Comparison of ENCODE assay signal across 17 cellular contexts in the genomic region with DNA sequence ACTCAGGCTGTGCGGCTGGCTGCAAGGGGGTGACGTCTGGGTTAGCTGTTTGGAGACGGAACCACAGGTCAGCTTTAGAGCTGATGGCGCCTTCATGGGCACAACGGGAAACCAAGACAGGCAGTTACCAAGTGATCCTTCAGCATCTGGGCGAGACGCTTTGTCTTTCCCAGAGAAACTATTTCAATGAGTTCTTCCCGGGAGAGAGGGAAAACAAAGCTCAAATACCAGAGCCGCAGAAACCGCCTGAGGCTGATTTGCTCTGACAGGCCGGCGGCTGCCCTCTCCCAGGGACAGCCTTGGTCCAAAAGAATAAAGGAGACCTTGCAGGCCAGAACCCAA.
DNase-seq lines count a peak whose midpoint lies in the region; ATAC-seq and TF ChIP-seq lines count a peak whose summit lies in the region.
"Had no signal": no experiment of that assay in that cellular context is flagged by ENCODE, and none has a peak within 500 bp of the region (broad histone marks: within the 10 kb centered on the region; RNA-seq: fewer than 3 reads in every experiment).

No MANE protein-coding gene starts in this region.

- TF ChIP-seq CTCF in osteocyte (IDR thresholded peaks at IDR 0.05) = no peak
- TF ChIP-seq CTCF in CD8-positive, alpha-beta T cell (IDR thresholded peaks at IDR 0.05) = no peak

- ATAC-seq in CD8-positive, alpha-beta T cell = no peak

- in situ Hi-C loops in HAP-1 (cut with MboI; ENCODE audit: low sequenced_read_pairs) = loop anchor here (25.0 kb wide), 2 partner anchors 682 to 882 kb away; no protein-coding TSS in a partner anchor
- in situ Hi-C loops in T47D (cut with HindIII; ENCODE audit: low pct_unique_long_range_greater_than_20kb, low sequenced_read_pairs) = no loop called here

- H3K4me1 ChIP-seq in HAP-1 = peaks cover 23% of the 10 kb centered on the region
- H3K4me1 ChIP-seq in CD8-positive, alpha-beta T cell (ENCODE audit: insufficient read depth, low read length) = no peaks in the 10 kb centered on the region
- H3K4me1 ChIP-seq: uterus had no signal

- intact Hi-C loops in CD8-positive, alpha-beta T cell (cut with DNase I, micrococcal nuclease) = loop anchor here in 1 of 2 experiments (10.0 kb wide), 1 partner anchor 1360 kb away; no protein-coding TSS in a partner anchor

- H3K27me3 ChIP-seq in HAP-1 (ENCODE audit: low read depth) = no peaks in the 10 kb centered on the region
- no peaks in the 10 kb centered on the region for H3K27me3 ChIP-seq in CD8-positive, alpha-beta T cell (ENCODE audit: insufficient read depth, low read length)
- H3K27me3 ChIP-seq: ovary, uterus had no signal

- CTCF ChIA-PET in CD8-positive, alpha-beta T cell (lab: Charles Lee) = interaction anchor here (1.2 to 14.9 kb wide), 3 partner anchors 8 to 348 kb away, joined by 3 to 618 read pairs (median 162); no protein-coding TSS in a partner anchor

- no peaks in the 10 kb centered on the region for H3K9me3 Mint-ChIP-seq in osteocyte (ENCODE audit: unreplicated experiment)
- no peaks in the 10 kb centered on the region for H3K9me3 Mint-ChIP-seq in CD8-positive, alpha-beta T cell
- H3K9me3 Mint-ChIP-seq: activated naive CD8-positive, alpha-beta T cell treated with anti-CD3 and anti-CD28 coated beads, Interleukin-2, amount 10 ng/mL, durations not matched to agents 7 days and 5 days had no signal

- no peaks in the 10 kb centered on the region for H3K9me3 ChIP-seq in HAP-1
- no peaks in the 10 kb centered on the region for H3K9me3 ChIP-seq in CD8-positive, alpha-beta T cell (ENCODE audit: low read length)
- H3K9me3 ChIP-seq: ovary, uterus had no signal

- no peak overlapping the region for H3K27ac ChIP-seq in CD8-positive, alpha-beta T cell (ENCODE audit: low read depth, low read length)
- H3K27ac ChIP-seq: ovary, uterus had no signal

- H3K4me3 Mint-ChIP-seq in osteocyte (ENCODE audit: unreplicated experiment) = peak overlapping the region; percentile 14
- no peak overlapping the region for H3K4me3 Mint-ChIP-seq in CD8-positive, alpha-beta T cell
- H3K4me3 Mint-ChIP-seq: activated naive CD8-positive, alpha-beta T cell treated with anti-CD3 and anti-CD28 coated beads, Interleukin-2, amount 10 ng/mL, durations not matched to agents 7 days and 5 days had no signal

- peak overlapping the region; percentile 84 for H3K27ac Mint-ChIP-seq in osteocyte (ENCODE audit: unreplicated experiment)
- H3K27ac Mint-ChIP-seq in CD8-positive, alpha-beta T cell = no peak overlapping the region

- POLR2A ChIA-PET in CD8-positive, alpha-beta T cell (lab: Charles Lee) = no interaction called here

- no peaks in the 10 kb centered on the region for H3K36me3 ChIP-seq in HAP-1 (replicated peaks)
- H3K36me3 ChIP-seq in CD8-positive, alpha-beta T cell (ENCODE audit: insufficient read depth, low read length) = no peaks in the 10 kb centered on the region
- H3K36me3 ChIP-seq: ovary, uterus had no signal

- no peak overlapping the region for H3K4me3 ChIP-seq in HAP-1
- H3K4me3 ChIP-seq in CD8-positive, alpha-beta T cell (ENCODE audit: low read depth, low read length) = no peak overlapping the region
- H3K4me3 ChIP-seq: ovary, uterus had no signal

- peak; percentile 71 to 80 for DNase-seq in HAP-1 (ENCODE audit: low spot score in 2 of 2)
- DNase-seq in T47D (ENCODE audit: low read depth in 1 of 2, low spot score in 1 of 2) = peak; percentile 13 to 53
- peak; percentile 36 for DNase-seq in left kidney (ENCODE audit: low read depth, low spot score)
- DNase-seq in osteocyte (ENCODE audit: extremely low spot score, unreplicated experiment) = no peak
- DNase-seq in NCI-H748 treated with DMSO at 0.1 percent for 48 hours (lab: John Stamatoyannopoulos, UW) = no peak
- DNase-seq in mesenteric fat pad (ENCODE audit: low spot score) = no peak
- no peak for DNase-seq in CD8-positive, alpha-beta T cell
- DNase-seq in H4 (ENCODE audit: low spot score) = no peak
- DNase-seq: activated CD8-positive, alpha-beta memory T cell treated with anti-CD3 and anti-CD28 coated beads for 24 hours; activated naive CD8-positive, alpha-beta T cell treated with anti-CD3 and anti-CD28 coated beads, Interleukin-2, amount 10 ng/mL, durations not matched to agents 7 days and 5 days; central memory CD4-positive, alpha-beta T cell; H7; NCI-H1417 treated with DMSO at 0.1 percent for 48 hours; NCI-H2171 treated with DMSO at 0.1 percent for 48 hours; NCI-H774; ovary; uterus had no signal

- H3K36me3 Mint-ChIP-seq in osteocyte (ENCODE audit: unreplicated experiment) = no peaks in the 10 kb centered on the region
- H3K36me3 Mint-ChIP-seq in CD8-positive, alpha-beta T cell = no peaks in the 10 kb centered on the region
- H3K36me3 Mint-ChIP-seq: activated naive CD8-positive, alpha-beta T cell treated with anti-CD3 and anti-CD28 coated beads, Interleukin-2, amount 10 ng/mL, durations not matched to agents 7 days and 5 days had no signal

- H3K4me1 Mint-ChIP-seq in osteocyte (ENCODE audit: unreplicated experiment) = peaks cover 71% of the 10 kb centered on the region
- H3K4me1 Mint-ChIP-seq in CD8-positive, alpha-beta T cell (ENCODE audit: low read depth) = peaks cover 9% of the 10 kb centered on the region

- H3K27me3 Mint-ChIP-seq in osteocyte (ENCODE audit: unreplicated experiment) = peaks cover 3% of the 10 kb centered on the region
- H3K27me3 Mint-ChIP-seq in CD8-positive, alpha-beta T cell (ENCODE audit: low read depth) = no peaks in the 10 kb centered on the region
- H3K27me3 Mint-ChIP-seq: activated naive CD8-positive, alpha-beta T cell treated with anti-CD3 and anti-CD28 coated beads, Interleukin-2, amount 10 ng/mL, durations not matched to agents 7 days and 5 days had no signal

Comparison
In these comparisons a context has a peak if more than half of its experiments do, and no peak if none do; other contexts are left out.
1. DNase-seq: peak in HAP-1 (2 of 2), T47D (2 of 2) and left kidney (single experiment); none in osteocyte (single experiment), NCI-H748 treated with DMSO at 0.1 percent for 48 hours (single experiment), mesenteric fat pad (single experiment), CD8-positive, alpha-beta T cell (0 of 7) and H4 (single experiment).